1 cellular context compared by ENCODE assay signal in the genomic region with DNA sequence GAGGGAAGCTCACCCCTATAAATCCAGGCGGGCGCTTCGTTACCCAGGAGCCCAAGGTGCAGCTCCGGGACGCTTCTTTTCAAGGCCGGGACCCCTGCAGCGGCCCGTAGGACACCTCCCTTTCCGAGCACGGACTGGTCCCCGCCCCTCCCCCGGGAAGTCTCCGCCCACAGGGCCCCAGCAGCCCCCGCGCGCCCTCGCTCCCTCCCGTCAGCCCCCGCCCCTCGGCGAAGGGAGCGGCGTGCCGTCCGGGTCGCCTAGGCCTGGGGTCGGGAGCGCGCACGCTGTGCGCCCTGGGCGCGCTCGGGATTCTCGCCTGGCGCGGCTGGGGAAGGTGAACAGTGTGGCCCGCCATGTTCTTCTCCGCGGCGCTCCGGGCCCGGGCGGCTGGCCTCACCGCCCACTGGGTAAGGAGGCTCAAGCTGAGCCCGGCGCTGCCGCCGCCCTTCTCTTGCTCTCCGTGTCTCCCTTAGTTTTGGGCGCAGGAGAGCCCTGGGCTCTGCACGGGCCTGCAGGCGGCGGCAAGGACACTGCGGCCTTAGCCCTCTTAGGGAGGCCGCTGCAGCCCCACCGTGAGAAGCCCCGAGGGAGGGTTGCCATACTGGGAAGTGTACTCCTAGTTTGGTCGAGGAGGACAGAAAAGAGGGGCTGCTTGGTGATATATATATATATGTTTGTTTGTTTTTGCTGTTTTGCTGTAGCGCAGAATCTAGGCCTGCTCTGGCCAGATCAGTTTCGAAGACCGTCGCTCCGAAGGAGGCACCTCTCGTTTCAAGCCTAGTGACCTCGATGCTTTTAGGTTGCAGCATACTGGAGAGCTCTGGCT.
A peak's percentile ranks its signal among the peaks of the same experiment; 100 is the strongest.
TF ChIP-seq lines count a peak whose summit lies in the region.

TSS of gene NDUFV2 (plus strand) at position 309 of the 826 bp plus-strand sequence. CDS start at position 354, 45 bp downstream.

TF ChIP-seq in K562, 482 proteins besides CTCF, POLR2A, EP300 and RAD21 (continued from another document and continues in another):
- TF ChIP-seq, protein P1, sequence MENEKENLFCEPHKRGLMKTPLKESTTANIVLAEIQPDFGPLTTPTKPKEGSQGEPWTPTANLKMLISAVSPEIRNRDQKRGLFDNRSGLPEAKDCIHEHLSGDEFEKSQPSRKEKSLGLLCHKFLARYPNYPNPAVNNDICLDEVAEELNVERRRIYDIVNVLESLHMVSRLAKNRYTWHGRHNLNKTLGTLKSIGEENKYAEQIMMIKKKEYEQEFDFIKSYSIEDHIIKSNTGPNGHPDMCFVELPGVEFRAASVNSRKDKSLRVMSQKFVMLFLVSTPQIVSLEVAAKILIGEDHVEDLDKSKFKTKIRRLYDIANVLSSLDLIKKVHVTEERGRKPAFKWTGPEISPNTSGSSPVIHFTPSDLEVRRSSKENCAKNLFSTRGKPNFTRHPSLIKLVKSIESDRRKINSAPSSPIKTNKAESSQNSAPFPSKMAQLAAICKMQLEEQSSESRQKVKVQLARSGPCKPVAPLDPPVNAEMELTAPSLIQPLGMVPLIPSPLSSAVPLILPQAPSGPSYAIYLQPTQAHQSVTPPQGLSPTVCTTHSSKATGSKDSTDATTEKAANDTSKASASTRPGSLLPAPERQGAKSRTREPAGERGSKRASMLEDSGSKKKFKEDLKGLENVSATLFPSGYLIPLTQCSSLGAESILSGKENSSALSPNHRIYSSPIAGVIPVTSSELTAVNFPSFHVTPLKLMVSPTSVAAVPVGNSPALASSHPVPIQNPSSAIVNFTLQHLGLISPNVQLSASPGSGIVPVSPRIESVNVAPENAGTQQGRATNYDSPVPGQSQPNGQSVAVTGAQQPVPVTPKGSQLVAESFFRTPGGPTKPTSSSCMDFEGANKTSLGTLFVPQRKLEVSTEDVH (IDR thresholded peaks at IDR 0.05; ENCODE audit: low read depth, partially characterized antibody): peak; percentile 41
- TF ChIP-seq TAF9B (IDR thresholded peaks at IDR 0.05; ENCODE audit: partially characterized antibody) (peak; percentile 82), HMGN3 (IDR thresholded peaks at IDR 0.05; ENCODE audit: borderline replicate concordance, extremely low read depth, insufficient read length, low read depth, low read length) (peak; percentile 75), SAP30 (IDR thresholded peaks at IDR 0.05; ENCODE audit: borderline replicate concordance, insufficient read depth, low read depth, low read length, poor library complexity, severe bottlenecking) (peak; percentile 31), ZNF76 (CRISPR knock-in tag; IDR thresholded peaks at IDR 0.05; ENCODE audit: borderline replicate concordance) (peak; percentile 52; the same call in 1 of the 2 replicates), NR4A1 (CRISPR knock-in tag; IDR thresholded peaks at IDR 0.05) (peak; percentile 70; the same call in 1 of the 2 replicates), NR4A1 (tag; IDR thresholded peaks at IDR 0.05) (no peak), PML (IDR thresholded peaks at IDR 0.05; ENCODE audit: low read length) (peak; percentile 60; the same call in 1 of the 2 replicates), DMBX1 (CRISPR knock-in tag; IDR thresholded peaks at IDR 0.05; ENCODE audit: borderline replicate concordance) (peak; percentile 68; the same call in 1 of the 2 replicates), KAT7 (CRISPR knock-in tag; IDR thresholded peaks at IDR 0.05; ENCODE audit: borderline replicate concordance) (0 out of 2 replicates have a peak, but pooled peaks have one; percentile 79), ZNF407 (IDR thresholded peaks at IDR 0.05; ENCODE audit: low read depth) (peak; percentile 88), HEY1 (CRISPR knock-in tag; IDR thresholded peaks at IDR 0.05; ENCODE audit: borderline replicate concordance) (peak; percentile 53; the same call in 1 of the 2 replicates), IRF9 (tag; IDR thresholded peaks at IDR 0.05) (0 out of 2 replicates have a peak, but pooled peaks have one; percentile 21), ETS2 (tag; IDR thresholded peaks at IDR 0.05; ENCODE audit: borderline replicate concordance, poor library complexity, severe bottlenecking) (no peak), FOXM1 (IDR thresholded peaks at IDR 0.05; ENCODE audit: low read depth) (no peak), FOXM1 (CRISPR knock-in tag; IDR thresholded peaks at IDR 0.05; ENCODE audit: low read depth) (no peak), KDM5B (IDR thresholded peaks at IDR 0.05; ENCODE audit: insufficient replicate concordance, low read depth, low read length) (peak; percentile 70), MYC (IDR thresholded peaks at IDR 0.05; ENCODE audit: low read depth, low read length) (peak; percentile 92), MYC (CRISPR knock-in tag; IDR thresholded peaks at IDR 0.05; ENCODE audit: borderline replicate concordance, low read depth) (peak; percentile 72; the same call in 1 of the 2 replicates), NRF1 (conservative IDR thresholded peaks at IDR 0.05 in 1 of 2, IDR thresholded peaks at IDR 0.05 in 1 of 2) (peak; percentile 78 to 81), ESRRA (IDR thresholded peaks at IDR 0.05; ENCODE audit: borderline replicate concordance, low read depth) (peak; percentile 81)
- TF ChIP-seq, protein P2, sequence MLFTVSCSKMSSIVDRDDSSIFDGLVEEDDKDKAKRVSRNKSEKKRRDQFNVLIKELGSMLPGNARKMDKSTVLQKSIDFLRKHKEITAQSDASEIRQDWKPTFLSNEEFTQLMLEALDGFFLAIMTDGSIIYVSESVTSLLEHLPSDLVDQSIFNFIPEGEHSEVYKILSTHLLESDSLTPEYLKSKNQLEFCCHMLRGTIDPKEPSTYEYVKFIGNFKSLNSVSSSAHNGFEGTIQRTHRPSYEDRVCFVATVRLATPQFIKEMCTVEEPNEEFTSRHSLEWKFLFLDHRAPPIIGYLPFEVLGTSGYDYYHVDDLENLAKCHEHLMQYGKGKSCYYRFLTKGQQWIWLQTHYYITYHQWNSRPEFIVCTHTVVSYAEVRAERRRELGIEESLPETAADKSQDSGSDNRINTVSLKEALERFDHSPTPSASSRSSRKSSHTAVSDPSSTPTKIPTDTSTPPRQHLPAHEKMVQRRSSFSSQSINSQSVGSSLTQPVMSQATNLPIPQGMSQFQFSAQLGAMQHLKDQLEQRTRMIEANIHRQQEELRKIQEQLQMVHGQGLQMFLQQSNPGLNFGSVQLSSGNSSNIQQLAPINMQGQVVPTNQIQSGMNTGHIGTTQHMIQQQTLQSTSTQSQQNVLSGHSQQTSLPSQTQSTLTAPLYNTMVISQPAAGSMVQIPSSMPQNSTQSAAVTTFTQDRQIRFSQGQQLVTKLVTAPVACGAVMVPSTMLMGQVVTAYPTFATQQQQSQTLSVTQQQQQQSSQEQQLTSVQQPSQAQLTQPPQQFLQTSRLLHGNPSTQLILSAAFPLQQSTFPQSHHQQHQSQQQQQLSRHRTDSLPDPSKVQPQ (CRISPR knock-in tag; IDR thresholded peaks at IDR 0.05; ENCODE audit: borderline replicate concordance): no peak
- TF ChIP-seq, protein P3, sequence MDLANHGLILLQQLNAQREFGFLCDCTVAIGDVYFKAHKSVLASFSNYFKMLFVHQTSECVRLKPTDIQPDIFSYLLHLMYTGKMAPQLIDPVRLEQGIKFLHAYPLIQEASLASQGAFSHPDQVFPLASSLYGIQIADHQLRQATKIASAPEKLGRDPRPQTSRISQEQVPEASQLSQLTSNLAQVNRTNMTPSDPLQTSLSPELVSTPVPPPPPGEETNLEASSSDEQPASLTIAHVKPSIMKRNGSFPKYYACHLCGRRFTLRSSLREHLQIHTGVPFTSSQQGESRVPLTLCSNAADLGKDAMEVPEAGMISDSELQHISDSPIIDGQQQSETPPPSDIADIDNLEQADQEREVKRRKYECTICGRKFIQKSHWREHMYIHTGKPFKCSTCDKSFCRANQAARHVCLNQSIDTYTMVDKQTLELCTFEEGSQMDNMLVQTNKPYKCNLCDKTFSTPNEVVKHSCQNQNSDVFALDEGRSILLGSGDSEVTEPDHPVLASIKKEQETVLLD (IDR thresholded peaks at IDR 0.05): peak; percentile 75
- TF ChIP-seq, protein P4, sequence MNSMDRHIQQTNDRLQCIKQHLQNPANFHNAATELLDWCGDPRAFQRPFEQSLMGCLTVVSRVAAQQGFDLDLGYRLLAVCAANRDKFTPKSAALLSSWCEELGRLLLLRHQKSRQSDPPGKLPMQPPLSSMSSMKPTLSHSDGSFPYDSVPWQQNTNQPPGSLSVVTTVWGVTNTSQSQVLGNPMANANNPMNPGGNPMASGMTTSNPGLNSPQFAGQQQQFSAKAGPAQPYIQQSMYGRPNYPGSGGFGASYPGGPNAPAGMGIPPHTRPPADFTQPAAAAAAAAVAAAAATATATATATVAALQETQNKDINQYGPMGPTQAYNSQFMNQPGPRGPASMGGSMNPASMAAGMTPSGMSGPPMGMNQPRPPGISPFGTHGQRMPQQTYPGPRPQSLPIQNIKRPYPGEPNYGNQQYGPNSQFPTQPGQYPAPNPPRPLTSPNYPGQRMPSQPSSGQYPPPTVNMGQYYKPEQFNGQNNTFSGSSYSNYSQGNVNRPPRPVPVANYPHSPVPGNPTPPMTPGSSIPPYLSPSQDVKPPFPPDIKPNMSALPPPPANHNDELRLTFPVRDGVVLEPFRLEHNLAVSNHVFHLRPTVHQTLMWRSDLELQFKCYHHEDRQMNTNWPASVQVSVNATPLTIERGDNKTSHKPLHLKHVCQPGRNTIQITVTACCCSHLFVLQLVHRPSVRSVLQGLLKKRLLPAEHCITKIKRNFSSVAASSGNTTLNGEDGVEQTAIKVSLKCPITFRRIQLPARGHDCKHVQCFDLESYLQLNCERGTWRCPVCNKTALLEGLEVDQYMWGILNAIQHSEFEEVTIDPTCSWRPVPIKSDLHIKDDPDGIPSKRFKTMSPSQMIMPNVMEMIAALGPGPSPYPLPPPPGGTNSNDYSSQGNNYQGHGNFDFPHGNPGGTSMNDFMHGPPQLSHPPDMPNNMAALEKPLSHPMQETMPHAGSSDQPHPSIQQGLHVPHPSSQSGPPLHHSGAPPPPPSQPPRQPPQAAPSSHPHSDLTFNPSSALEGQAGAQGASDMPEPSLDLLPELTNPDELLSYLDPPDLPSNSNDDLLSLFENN (IDR thresholded peaks at IDR 0.05; ENCODE audit: low read depth in 2 of 2, low read length in 2 of 2): 0 out of 4 replicates have a peak, but pooled peaks of 1 of the 2 experiments have one; percentile 23
- TF ChIP-seq, protein P5, sequence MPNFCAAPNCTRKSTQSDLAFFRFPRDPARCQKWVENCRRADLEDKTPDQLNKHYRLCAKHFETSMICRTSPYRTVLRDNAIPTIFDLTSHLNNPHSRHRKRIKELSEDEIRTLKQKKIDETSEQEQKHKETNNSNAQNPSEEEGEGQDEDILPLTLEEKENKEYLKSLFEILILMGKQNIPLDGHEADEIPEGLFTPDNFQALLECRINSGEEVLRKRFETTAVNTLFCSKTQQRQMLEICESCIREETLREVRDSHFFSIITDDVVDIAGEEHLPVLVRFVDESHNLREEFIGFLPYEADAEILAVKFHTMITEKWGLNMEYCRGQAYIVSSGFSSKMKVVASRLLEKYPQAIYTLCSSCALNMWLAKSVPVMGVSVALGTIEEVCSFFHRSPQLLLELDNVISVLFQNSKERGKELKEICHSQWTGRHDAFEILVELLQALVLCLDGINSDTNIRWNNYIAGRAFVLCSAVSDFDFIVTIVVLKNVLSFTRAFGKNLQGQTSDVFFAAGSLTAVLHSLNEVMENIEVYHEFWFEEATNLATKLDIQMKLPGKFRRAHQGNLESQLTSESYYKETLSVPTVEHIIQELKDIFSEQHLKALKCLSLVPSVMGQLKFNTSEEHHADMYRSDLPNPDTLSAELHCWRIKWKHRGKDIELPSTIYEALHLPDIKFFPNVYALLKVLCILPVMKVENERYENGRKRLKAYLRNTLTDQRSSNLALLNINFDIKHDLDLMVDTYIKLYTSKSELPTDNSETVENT (CRISPR knock-in tag; IDR thresholded peaks at IDR 0.05): peak; percentile 96
